12 cellular contexts compared by ENCODE assay signal in the genomic region with DNA sequence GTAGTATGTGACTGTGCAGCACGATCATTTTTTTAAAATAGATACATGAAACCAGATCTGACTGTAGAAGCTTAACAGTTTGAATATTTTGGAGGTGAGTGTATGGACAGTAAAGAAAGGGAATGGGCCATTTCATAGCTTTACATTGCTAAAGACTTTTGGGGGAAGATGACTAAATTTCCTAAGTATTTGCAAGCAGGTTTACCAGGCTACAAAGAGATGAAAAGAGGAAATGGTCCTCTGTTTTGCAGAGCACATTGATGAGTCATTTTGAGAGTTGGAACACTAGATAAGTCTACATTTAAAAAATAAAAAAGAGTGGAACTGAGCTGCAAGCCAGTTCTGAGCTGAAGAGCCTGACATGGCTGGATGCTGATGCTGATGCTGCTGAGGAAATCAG.
DNase-seq lines count a peak whose midpoint lies in the region; ATAC-seq and TF ChIP-seq lines count a peak whose summit lies in the region.
"Had no signal": no experiment of that assay in that cellular context is flagged by ENCODE, and none has a peak within 500 bp of the region (broad histone marks: within the 10 kb centered on the region; RNA-seq: fewer than 3 reads in every experiment).

No MANE protein-coding gene starts in this region.

- ATAC-seq in HG03354 (IDR thresholded peaks at IDR 0.05; ENCODE audit: poor library complexity, severe bottlenecking, unreplicated experiment) (peak; percentile 44), HG03457 (IDR thresholded peaks at IDR 0.05; ENCODE audit: unreplicated experiment) (no peak)

- H3K27ac Mint-ChIP-seq in activated T-helper 2 cell treated with anti-CD3 and anti-CD28 coated beads, Interferon-gamma antibody, Interleukin-2, Interleukin-4, amounts not matched to agents 10 μg/mL and 5 μg/mL and 100 μg/mL, durations not matched to agents 14 hours and 24 hours and 36 hours: no peak overlapping the region
- no peak overlapping the region for H3K27ac Mint-ChIP-seq in Calu3 (ENCODE audit: unreplicated experiment)
- H3K27ac Mint-ChIP-seq: type B pancreatic cell had no signal

- no peak overlapping the region for H3K4me3 ChIP-seq in GM06990 (replicated peaks; ENCODE audit: low read depth, low read length)
- H3K4me3 ChIP-seq: SK-N-MC had no signal

- H3K9me3 Mint-ChIP-seq in activated T-helper 2 cell treated with anti-CD3 and anti-CD28 coated beads, Interferon-gamma antibody, Interleukin-2, Interleukin-4, amounts not matched to agents 10 μg/mL and 5 μg/mL and 100 μg/mL, durations not matched to agents 14 hours and 24 hours and 36 hours: peaks cover 9% of the 10 kb centered on the region
- peaks cover 4% of the 10 kb centered on the region for H3K9me3 Mint-ChIP-seq in Calu3 (ENCODE audit: low read depth, unreplicated experiment)
- H3K9me3 Mint-ChIP-seq: type B pancreatic cell had no signal

- no peaks in the 10 kb centered on the region for H3K27me3 Mint-ChIP-seq in activated T-helper 2 cell treated with anti-CD3 and anti-CD28 coated beads, Interferon-gamma antibody, Interleukin-2, Interleukin-4, amounts not matched to agents 10 μg/mL and 5 μg/mL and 100 μg/mL, durations not matched to agents 14 hours and 24 hours and 36 hours (ENCODE audit: low read depth)
- no peaks in the 10 kb centered on the region for H3K27me3 Mint-ChIP-seq in Calu3 (ENCODE audit: unreplicated experiment)
- H3K27me3 Mint-ChIP-seq: type B pancreatic cell had no signal

- no peaks in the 10 kb centered on the region for H3K4me1 Mint-ChIP-seq in activated T-helper 2 cell treated with anti-CD3 and anti-CD28 coated beads, Interferon-gamma antibody, Interleukin-2, Interleukin-4, amounts not matched to agents 10 μg/mL and 5 μg/mL and 100 μg/mL, durations not matched to agents 14 hours and 24 hours and 36 hours (ENCODE audit: low read depth)
- no peaks in the 10 kb centered on the region for H3K4me1 Mint-ChIP-seq in Calu3 (ENCODE audit: low read depth, unreplicated experiment)

- intact Hi-C loops in activated T-helper 2 cell treated with anti-CD3 and anti-CD28 coated beads, Interferon-gamma antibody, Interleukin-2, Interleukin-4, amounts not matched to agents 10 μg/mL and 5 μg/mL and 100 μg/mL, durations not matched to agents 14 hours and 24 hours and 36 hours (cut with micrococcal nuclease): no loop called here
- intact Hi-C loops in Calu3 (cut with micrococcal nuclease; ENCODE audit: unreplicated experiment): no loop called here

- H3K36me3 Mint-ChIP-seq in activated T-helper 2 cell treated with anti-CD3 and anti-CD28 coated beads, Interferon-gamma antibody, Interleukin-2, Interleukin-4, amounts not matched to agents 10 μg/mL and 5 μg/mL and 100 μg/mL, durations not matched to agents 14 hours and 24 hours and 36 hours (ENCODE audit: low read depth): no peaks in the 10 kb centered on the region
- H3K36me3 Mint-ChIP-seq in Calu3 (ENCODE audit: insufficient read depth, unreplicated experiment): no peaks in the 10 kb centered on the region
- H3K36me3 Mint-ChIP-seq: type B pancreatic cell had no signal

- DNase-seq in GM06990 (ENCODE audit: extremely low read depth, insufficient read length) (peak; percentile 1), SKM-1 (lab: John Stamatoyannopoulos, UW; ENCODE audit: unreplicated experiment) (peak; percentile 84), iris pigment epithelial cell (ENCODE audit: low read depth) (peak; percentile 96), Calu3 (no peak)
- no peak for DNase-seq in activated T-helper 2 cell treated with anti-CD3 and anti-CD28 coated beads, Interferon-gamma antibody, Interleukin-2, Interleukin-4, amounts not matched to agents 10 μg/mL and 5 μg/mL and 100 μg/mL, durations not matched to agents 14 hours and 24 hours and 36 hours (ENCODE audit: low spot score)
- DNase-seq in activated CD4-positive, alpha-beta T cell treated with anti-CD3 and anti-CD28 coated beads for 48 hours: no peak
- DNase-seq: NCI-H146; stimulated activated CD4-positive, alpha-beta T cell treated with anti-CD3 and anti-CD28 coated beads, Interleukin-4, amount 100 ng/mL, for 1 hour had no signal

- no TSS peak for BruUV-seq in Calu3 (replicated peaks; lab: Mats Ljungman, UMichigan)

- CTCF ChIA-PET in Calu3 (lab: Charles Lee): interaction anchor here (0.7 kb wide), 1 partner anchor 281 kb away, joined by 3 read pairs; no protein-coding TSS in a partner anchor

- no peaks in the 10 kb centered on the region for H3K36me3 ChIP-seq in GM06990 (ENCODE audit: control insufficient read depth, insufficient read depth, low read length)

- TF ChIP-seq CTCF in GM06990 (IDR thresholded peaks at IDR 0.05; ENCODE audit: insufficient read depth, low read length, poor library complexity, severe bottlenecking) (no peak), Calu3 (IDR thresholded peaks at IDR 0.05; ENCODE audit: unreplicated experiment) (no peak)

- no peaks in the 10 kb centered on the region for H3K27me3 ChIP-seq in GM06990 (replicated peaks; ENCODE audit: control insufficient read depth, insufficient read depth, low read length)

- no peak overlapping the region for H3K4me3 Mint-ChIP-seq in activated T-helper 2 cell treated with anti-CD3 and anti-CD28 coated beads, Interferon-gamma antibody, Interleukin-2, Interleukin-4, amounts not matched to agents 10 μg/mL and 5 μg/mL and 100 μg/mL, durations not matched to agents 14 hours and 24 hours and 36 hours (ENCODE audit: low read depth)
- no peak overlapping the region for H3K4me3 Mint-ChIP-seq in Calu3 (ENCODE audit: low read depth, unreplicated experiment)
- H3K4me3 Mint-ChIP-seq: type B pancreatic cell had no signal

Comparison
In these comparisons a context has a peak if more than half of its experiments do, and no peak if none do; other contexts are left out.
1. DNase-seq: peak in GM06990 (single experiment), SKM-1 (single experiment) and iris pigment epithelial cell (single experiment); none in activated T-helper 2 cell treated with anti-CD3 and anti-CD28 coated beads, Interferon-gamma antibody, Interleukin-2, Interleukin-4, amounts not matched to agents 10 μg/mL and 5 μg/mL and 100 μg/mL, durations not matched to agents 14 hours and 24 hours and 36 hours (single experiment), activated CD4-positive, alpha-beta T cell treated with anti-CD3 and anti-CD28 coated beads for 48 hours (single experiment) and Calu3 (single experiment).